20 cellular contexts compared by ENCODE assay signal in the genomic region with DNA sequence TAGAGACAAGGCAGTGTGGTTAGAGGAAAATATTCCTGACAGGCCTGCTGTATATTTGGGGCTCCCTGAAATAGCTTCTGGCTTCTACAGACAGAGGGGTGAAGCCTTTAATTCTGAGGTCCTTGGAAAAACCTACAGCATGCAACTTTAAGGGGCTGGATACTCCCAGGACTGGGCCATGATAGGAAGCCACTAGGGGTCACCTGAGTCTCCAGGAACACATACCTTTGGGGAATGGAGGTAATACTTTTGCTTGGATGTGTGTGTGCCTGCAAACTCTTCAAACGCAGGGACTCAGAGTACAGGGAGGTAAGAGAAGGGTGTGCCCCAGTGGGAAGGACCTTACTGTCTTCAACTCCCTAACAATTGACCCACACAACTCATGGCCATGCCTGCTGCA. TPM values are rescaled to one million over a fixed set of nuclear protein-coding genes. Genes with fewer than 3 reads are reported as not detected.
A peak's percentile ranks its signal among the peaks of the same experiment; 100 is the strongest.
DNase-seq lines count a peak whose midpoint lies in the region; ATAC-seq, FAIRE-seq and TF ChIP-seq lines count a peak whose summit lies in the region.
"Had no signal": no experiment of that assay in that cellular context is flagged by ENCODE, and none has a peak within 500 bp of the region (broad histone marks: within the 10 kb centered on the region; RNA-seq: fewer than 3 reads in every experiment).

No MANE protein-coding gene starts in this region.

- TF ChIP-seq RAD21 in GM12878 (IDR thresholded peaks at IDR 0.05; ENCODE audit: insufficient read depth, low read depth, low read length): 0 out of 2 replicates have a peak, but pooled peaks have one; percentile 12

- no TSS peak for BruUV-seq in GM12878 (replicated peaks; lab: Mats Ljungman, UMichigan)
- no TSS peak for BruUV-seq in MCF 10A (replicated peaks; lab: Mats Ljungman, UMichigan)

- H3K4ac ChIP-seq in H9 (ENCODE audit: low read depth, low read length): no peak overlapping the region

- H3K27me3 ChIP-seq in BE2C: peaks cover 39% of the 10 kb centered on the region
- peaks cover 28% of the 10 kb centered on the region for H3K27me3 ChIP-seq in H9 (ENCODE audit: insufficient read depth, low read length)
- H3K27me3 ChIP-seq in GM12878 (replicated peaks in 1 of 2; ENCODE audit: control insufficient read depth in 2 of 2, insufficient read depth in 2 of 2, low read length in 1 of 2): peaks cover 3 to 9% of the 10 kb centered on the region in 2 experiments; a peak in 3 of 4 replicates
- peaks cover 47% of the 10 kb centered on the region for H3K27me3 ChIP-seq in upper lobe of right lung

- H3K4me3 ChIP-seq in BE2C (ENCODE audit: low read depth, low read length) (no peak overlapping the region), GM12878 (no peak overlapping the region), upper lobe of right lung (no peak overlapping the region)
- H3K4me3 ChIP-seq: GM23248 had no signal

- SMC1A ChIA-PET in GM12878 (lab: Charles Lee; ENCODE audit: uncharacterized antibody, unreplicated experiment): interaction anchor here (0.6 kb wide), 1 partner anchor 171 kb away, joined by 3 read pairs; no protein-coding TSS in a partner anchor

- H3K27ac Mint-ChIP-seq in H9 (no peak overlapping the region), MCF 10A (ENCODE audit: low read depth, unreplicated experiment) (no peak overlapping the region)
- H3K27ac Mint-ChIP-seq: CD14-positive monocyte, HFFc6 had no signal

- TF ChIP-seq CTCF in BE2C (IDR thresholded peaks at IDR 0.05; ENCODE audit: low read depth, low read length) (peak; percentile 11; the same call in 1 of the 2 replicates), H9 (conservative IDR thresholded peaks at IDR 0.05) (peak; percentile 59), GM12878 (IDR thresholded peaks at IDR 0.05 in 2 of 3, conservative IDR thresholded peaks at IDR 0.05 in 1 of 3; ENCODE audit: control insufficient read depth in 2 of 3, extremely low read depth in 1 of 3, insufficient read depth in 1 of 3, low read depth in 3 of 3, low read length in 3 of 3) (no peak; a peak in 1 of 6 replicates), upper lobe of right lung (IDR thresholded peaks at IDR 0.05) (no peak), MCF 10A (IDR thresholded peaks at IDR 0.05; ENCODE audit: unreplicated experiment) (no peak)

- peaks cover 0 to 4% of the 10 kb centered on the region in 2 experiments; a peak in 1 of 5 replicates for H3K9me3 Mint-ChIP-seq in H9
- H3K9me3 Mint-ChIP-seq in MCF 10A (ENCODE audit: unreplicated experiment): no peaks in the 10 kb centered on the region

- CTCF ChIA-PET in GM12878 (lab: Yijun Ruan, JAX): interaction anchor here (1.2 kb wide), 1 partner anchor 233 kb away, joined by 3 read pairs; no protein-coding TSS in a partner anchor
- CTCF ChIA-PET in MCF 10A (lab: Yijun Ruan, JAX): interaction anchor here (0.6 kb wide), 1 partner anchor 764 kb away, joined by 5 read pairs; no protein-coding TSS in a partner anchor

- H4K91ac ChIP-seq in H9 (ENCODE audit: insufficient read length, low read depth, low read length): no peak overlapping the region

- peaks cover 12% of the 10 kb centered on the region for H3K23me2 ChIP-seq in H9 (ENCODE audit: insufficient read length, low read depth, low read length, poor library complexity, severe bottlenecking)

- H3K4me1 ChIP-seq in BE2C (no peaks in the 10 kb centered on the region), H9 (ENCODE audit: insufficient read depth, low read length) (no peaks in the 10 kb centered on the region; the same call in 1 of the 2 replicates), GM12878 (ENCODE audit: control insufficient read depth, insufficient read depth, low read length) (no peaks in the 10 kb centered on the region), upper lobe of right lung (peaks cover 9% of the 10 kb centered on the region)

- H2BK5ac ChIP-seq in H9 (ENCODE audit: insufficient read length, low read length): no peak overlapping the region

- H3K27me3 Mint-ChIP-seq in H9 (ENCODE audit: low read depth): peaks cover 84% of the 10 kb centered on the region
- peaks cover 30% of the 10 kb centered on the region for H3K27me3 Mint-ChIP-seq in MCF 10A (ENCODE audit: insufficient read depth, unreplicated experiment)

- no peak overlapping the region for H2BK12ac ChIP-seq in H9 (ENCODE audit: insufficient read length, low read depth, low read length)

- H3K23ac ChIP-seq in H9 (ENCODE audit: insufficient read length, low read depth, low read length): no peak overlapping the region

- TF ChIP-seq POLR2A in GM12878 (IDR thresholded peaks at IDR 0.05; ENCODE audit: low read depth, low read length): no peak

- H4K8ac ChIP-seq in H9 (replicated peaks; ENCODE audit: insufficient read length, low read depth, low read length): no peak overlapping the region

- no peak overlapping the region for H3K18ac ChIP-seq in H9 (ENCODE audit: insufficient read length, low read depth, low read length)

- no peaks in the 10 kb centered on the region; a peak in 2 of 7 replicates for H3K36me3 Mint-ChIP-seq in H9 (ENCODE audit: insufficient read depth in 1 of 3, low read depth in 3 of 3)
- H3K36me3 Mint-ChIP-seq in MCF 10A (ENCODE audit: insufficient read depth, unreplicated experiment): no peaks in the 10 kb centered on the region

- ATAC-seq in GM12878 (no peak), upper lobe of right lung (no peak)

- H2AK5ac ChIP-seq in H9 (ENCODE audit: insufficient read length, low read length): no peak overlapping the region

- H3K79me1 ChIP-seq in H9 (ENCODE audit: insufficient read depth, low read depth, low read length, poor library complexity, severe bottlenecking): no peaks in the 10 kb centered on the region

- no peak for TF ChIP-seq EP300 in GM12878 (IDR thresholded peaks at IDR 0.05; ENCODE audit: borderline replicate concordance in 1 of 2, control insufficient read depth in 1 of 2, low read depth in 2 of 2, low read length in 2 of 2)

- in situ Hi-C loops in GM12878 (cut with MboI): no loop called here

- RAD21 ChIA-PET in GM12878 (lab: Charles Lee; ENCODE audit: unreplicated experiment): no interaction called here

- H3K4me3 Mint-ChIP-seq in H9 (no peak overlapping the region), MCF 10A (ENCODE audit: unreplicated experiment) (no peak overlapping the region)
- H3K4me3 Mint-ChIP-seq: HFFc6 had no signal

- H4K20me1 ChIP-seq in H9 (ENCODE audit: control insufficient read depth, insufficient read depth, insufficient read length): peaks cover 3% of the 10 kb centered on the region
- H4K20me1 ChIP-seq in GM12878 (ENCODE audit: control insufficient read depth, insufficient read depth): no peaks in the 10 kb centered on the region

- H3K4me2 ChIP-seq in H9 (ENCODE audit: insufficient read depth, insufficient read length, low read length) (no peak overlapping the region), GM12878 (ENCODE audit: control insufficient read depth, insufficient read depth) (no peak overlapping the region)

- no peak overlapping the region for H2BK15ac ChIP-seq in H9 (ENCODE audit: low read depth, low read length)

- no peak overlapping the region for H2BK120ac ChIP-seq in H9 (ENCODE audit: low read depth, low read length, poor library complexity, severe bottlenecking)

- no peak overlapping the region for H3K56ac ChIP-seq in H9 (ENCODE audit: insufficient read length, low read depth, low read length)

- WGBS in H9 (ENCODE audit: extremely low coverage, insufficient read length, low lambda C conversion rate): no CpG with 5 or more reads among the region's 1 CpG
- 6% methylated on average over 1 of the region's 1 CpG for WGBS in GM12878 (ENCODE audit: insufficient coverage, insufficient replicate concordance, low lambda C conversion rate, missing lambda C conversion rate)

- H3K4me1 Mint-ChIP-seq in H9: peaks cover 12 to 14% of the 10 kb centered on the region in 2 experiments
- H3K4me1 Mint-ChIP-seq in MCF 10A (ENCODE audit: insufficient read depth, unreplicated experiment): peaks cover 30% of the 10 kb centered on the region

- FAIRE-seq in GM12878 (lab: Jason Lieb, UNC): no peak
- FAIRE-seq: A204.1 had no signal

- H3T11ph ChIP-seq in H9 (ENCODE audit: low read length): no peak overlapping the region

- no peak for DNase-seq in BE2C
- peak; percentile 59 for DNase-seq in H9
- no peak for DNase-seq in GM12878 (ENCODE audit: low read depth, low spot score)
- DNase-seq in islet precursor cell: peak; percentile 63
- no peak for DNase-seq in upper lobe of right lung
- no peak for DNase-seq in MCF 10A (ENCODE audit: unreplicated experiment)
- no peak for DNase-seq in ecto neural progenitor cell (ENCODE audit: low spot score)
- DNase-seq in NOMO-1 treated with DMSO at 0.1 percent for 48 hours (lab: John Stamatoyannopoulos, UW; ENCODE audit: unreplicated experiment): no peak
- DNase-seq: GM23248; HFFc6; Karpas-422; NCI-H1105; NCI-H187; NCI-H69; NK-92 treated with Interleukin-12 subunit alpha and Interleukin-12 subunit beta, amount 100 ng/mL, for 24 hours; OCI-M1; RPMI8226; SIG-M5 had no signal

- no peak overlapping the region for H4K5ac ChIP-seq in H9 (ENCODE audit: insufficient read length, low read depth, low read length)

- no peak overlapping the region for H3K14ac ChIP-seq in H9 (ENCODE audit: insufficient read depth, low read length)

- intact Hi-C loops in GM12878 (cut with micrococcal nuclease; ENCODE audit: unreplicated experiment) (no loop called here), upper lobe of right lung (cut with DNase I) (no loop called here), MCF 10A (cut with micrococcal nuclease) (no loop called here)

- H2AFZ ChIP-seq in H9 (ENCODE audit: low read length) (no peak overlapping the region), GM12878 (ENCODE audit: control insufficient read depth, low read depth, low read length) (no peak overlapping the region)
- H2AFZ ChIP-seq: GM23248 had no signal

- H3K9me3 ChIP-seq in BE2C (no peaks in the 10 kb centered on the region), H9 (ENCODE audit: control insufficient read depth, low read depth, low read length) (no peaks in the 10 kb centered on the region), GM12878 (replicated peaks; ENCODE audit: control insufficient read depth, insufficient read depth, low read length) (no peaks in the 10 kb centered on the region), upper lobe of right lung (no peaks in the 10 kb centered on the region)

- H3K9ac ChIP-seq in H9 (ENCODE audit: extremely low read depth, insufficient read length, low read length): no peak overlapping the region
- H3K9ac ChIP-seq in GM12878 (ENCODE audit: control insufficient read depth, insufficient read depth, low read length): no peak overlapping the region
- H3K9ac ChIP-seq: GM23248 had no signal

- POLR2A ChIA-PET in GM12878 (lab: Charles Lee) (no interaction called here), MCF 10A (lab: Yijun Ruan, JAX) (no interaction called here)

- H3K79me2 ChIP-seq in H9 (ENCODE audit: insufficient read depth, low read length) (no peaks in the 10 kb centered on the region), GM12878 (ENCODE audit: control insufficient read depth, insufficient read depth, low read length) (no peaks in the 10 kb centered on the region)

- no peak overlapping the region for H3K27ac ChIP-seq in H9 (ENCODE audit: insufficient read length, low read depth, low read length)
- H3K27ac ChIP-seq in GM12878 (ENCODE audit: control insufficient read depth, insufficient read depth): no peak overlapping the region
- no peak overlapping the region for H3K27ac ChIP-seq in upper lobe of right lung
- H3K27ac ChIP-seq: GM23248 had no signal

- no peaks in the 10 kb centered on the region for H3K36me3 ChIP-seq in BE2C
- H3K36me3 ChIP-seq in GM12878 (ENCODE audit: control insufficient read depth in 2 of 2, insufficient read depth in 2 of 2, low read length in 1 of 2): no peaks in the 10 kb centered on the region
- H3K36me3 ChIP-seq in upper lobe of right lung: no peaks in the 10 kb centered on the region

- H2BK20ac ChIP-seq in H9 (ENCODE audit: low read depth, low read length, poor library complexity, severe bottlenecking): no peak overlapping the region

RNA-seq across cellular contexts. Expression of a gene that starts 4.1 kb away (rescaled TPM):
- polyA plus RNA-seq in BE2C (2012; ENCODE audit: insufficient read depth, insufficient read length, low read depth): 0.73 TPM
- total RNA-seq in H9 (2021): 0.42 and 0.74 TPM in 2 replicates
- total RNA-seq in GM12878 (2013; cell fraction: nucleolus; rRNA removed): not detected in 2 replicates
- total RNA-seq in GM12878 (2014; rRNA removed): not detected in 2 replicates
- not detected in 2 replicates for total RNA-seq in GM12878 (2014; rRNA removed; fragmentation: Illumina TruSeq; extraction: Trizol)
- total RNA-seq in GM12878 (2021): not detected in 2 replicates
- polyA plus RNA-seq in GM12878 (2011; ENCODE audit: low read depth): not detected
- polyA plus RNA-seq in GM12878 (2011; rRNA removed): not detected in 2 replicates
- polyA plus RNA-seq in GM12878 (2011; cell fraction: cytosol; rRNA removed): not detected in 2 replicates
- polyA plus RNA-seq in GM12878 (2011; cell fraction: nucleus; rRNA removed): not detected in 2 replicates
- not detected in 2 replicates for polyA plus RNA-seq in GM12878 (2012)
- not detected in 2 replicates for polyA plus RNA-seq in GM12878 (2014; fragmentation: Illumina TruSeq; extraction: Trizol)
- polyA plus RNA-seq in GM12878 (2014; fragmentation: Nextera tagmentation; extraction: Ambion mirVana): not detected
- polyA plus RNA-seq in GM12878 (2014; rRNA removed): not detected in 2 replicates
- polyA plus RNA-seq in GM12878 (2016; fragmentation: Nextera tagmentation; extraction: Ambion mirVana): not detected
- polyA minus RNA-seq in GM12878 (2011; rRNA and poly(A)+ RNA removed): not detected in 2 replicates
- polyA minus RNA-seq in GM12878 (2011; cell fraction: cytosol; rRNA and poly(A)+ RNA removed): not detected in 2 replicates
- polyA minus RNA-seq in GM12878 (2011; cell fraction: nucleus; rRNA and poly(A)+ RNA removed): not detected in 2 replicates
- total RNA-seq in upper lobe of right lung: not detected
- not detected in 2 replicates for total RNA-seq in MCF 10A (2022)
- total RNA-seq: HFFc6 had no signal
- polyA plus RNA-seq: CD14-positive monocyte, GM23248 had no signal

Comparison
In these comparisons a context has a peak if more than half of its experiments do, and no peak if none do; other contexts are left out.
1. DNase-seq: peak in H9 (single experiment) and islet precursor cell (single experiment); none in BE2C (single experiment), GM12878 (single experiment), upper lobe of right lung (single experiment), MCF 10A (single experiment), ecto neural progenitor cell (single experiment) and NOMO-1 treated with DMSO at 0.1 percent for 48 hours (single experiment).
2. CTCF ChIP-seq: peak in BE2C (single experiment) and H9 (single experiment); none in GM12878 (0 of 3), upper lobe of right lung (single experiment) and MCF 10A (single experiment).